ENCODE assay signal across 8 cellular contexts in genomic region chr17:38729886-38730525, GRCh38. TPM values are rescaled to one million over a fixed set of nuclear protein-coding genes. Genes with fewer than 3 reads are reported as not detected.
A peak's percentile ranks its signal among the peaks of the same experiment; 100 is the strongest.
DNase-seq lines count a peak whose midpoint lies in the region; ATAC-seq and TF ChIP-seq lines count a peak whose summit lies in the region.

Gene CISD3 (plus strand): TSS chr17:38730341. CDS start chr17:38730359, 18 bp downstream.

- H3K9ac ChIP-seq in Karpas-422 (ENCODE audit: low read length) = peak within 1 kb of the TSS; percentile 85

- H3K27me3 ChIP-seq in Karpas-422 (ENCODE audit: low read length) (no peaks in the 10 kb centered on the region), osteoblast (ENCODE audit: insufficient read depth, low read length) (no peaks in the 10 kb centered on the region)

- no peaks in the 10 kb centered on the region for H3K9me2 ChIP-seq in Karpas-422 (replicated peaks; ENCODE audit: insufficient read depth, low read length)

- DNase-seq in DMS79 treated with DMSO at 0.1 percent for 48 hours (lab: John Stamatoyannopoulos, UW) = peak; percentile 52
- peak; percentile 97 for DNase-seq in Karpas-422
- peak; percentile 81 for DNase-seq in SK-N-DZ (ENCODE audit: low spot score)
- DNase-seq in activated naive CD4-positive, alpha-beta T cell treated with Interleukin-2 at 50 U/mL for 16 hours = peak; percentile 84
- peak; percentile 84 for DNase-seq in globus pallidus (ENCODE audit: low spot score)
- peak; percentile 100 for DNase-seq in osteoblast (ENCODE audit: insufficient read length, low spot score, missing footprints)

- 0 out of 2 replicates have a peak, but pooled peaks cover 6% of the 10 kb centered on the region for H4K20me1 ChIP-seq in Karpas-422 (ENCODE audit: insufficient read depth, low read depth, low read length)
- peaks cover 27% of the 10 kb centered on the region for H4K20me1 ChIP-seq in osteoblast (ENCODE audit: insufficient read depth, low read length)

- H3K4me1 ChIP-seq in Karpas-422 (ENCODE audit: low read length) (peaks cover 36% of the 10 kb centered on the region), osteoblast (ENCODE audit: insufficient read depth, low read length) (peaks cover 11% of the 10 kb centered on the region)

- peak within 1 kb of the TSS; percentile 86 for H3K4me3 ChIP-seq in Karpas-422 (ENCODE audit: low read length)
- peak within 1 kb of the TSS; percentile 92 for H3K4me3 ChIP-seq in osteoblast (ENCODE audit: insufficient read depth, low read length)

- peaks cover 15% of the 10 kb centered on the region for H3K79me2 ChIP-seq in Karpas-422 (ENCODE audit: low read length)
- H3K79me2 ChIP-seq in osteoblast (ENCODE audit: insufficient read depth, low read length) = peaks cover 33% of the 10 kb centered on the region

- H3K36me3 ChIP-seq in Karpas-422 (ENCODE audit: insufficient read depth, low read length) (no peaks in the 10 kb centered on the region), osteoblast (ENCODE audit: insufficient read depth, low read length) (peaks cover 20% of the 10 kb centered on the region)

- peak; percentile 40 for TF ChIP-seq CTCF in osteoblast (IDR thresholded peaks at IDR 0.05; ENCODE audit: extremely low read depth, low read depth, low read length)

- peak; percentile 70 for ATAC-seq in GM21723 (IDR thresholded peaks at IDR 0.05; ENCODE audit: unreplicated experiment)

- H3K4me2 ChIP-seq in Karpas-422 (ENCODE audit: low read depth, low read length, poor library complexity, severe bottlenecking) (peak within 1 kb of the TSS; percentile 82), osteoblast (ENCODE audit: insufficient read depth, low read length) (peak within 1 kb of the TSS; percentile 96)

- peak within 1 kb of the TSS; percentile 69 for H3K27ac ChIP-seq in Karpas-422 (ENCODE audit: low read length)
- H3K27ac ChIP-seq in osteoblast (ENCODE audit: low read depth, low read length) = peak within 1 kb of the TSS; percentile 66
- peak within 1 kb of the TSS; percentile 95 for H3K27ac ChIP-seq in temporal lobe (ENCODE audit: low read depth, low read length)

- H2AFZ ChIP-seq in Karpas-422 (ENCODE audit: low read length) = peak within 1 kb of the TSS; percentile 62; the same call in 1 of the 2 replicates
- H2AFZ ChIP-seq in osteoblast (ENCODE audit: low read length) = peak within 1 kb of the TSS; percentile 72

- H3K9me3 ChIP-seq in Karpas-422 (ENCODE audit: low read length) (no peaks in the 10 kb centered on the region), osteoblast (ENCODE audit: low read depth, low read length) (no peaks in the 10 kb centered on the region)

RNA-seq across cellular contexts. Expression of gene CISD3, which starts in this region (rescaled TPM):
- 6.8 and 15.2 TPM in 2 replicates for total RNA-seq in Karpas-422 (2014; rRNA removed; shearing (Covaris generic); ENCODE audit: low replicate concordance)
- 4.1 and 5.9 TPM in 2 replicates for polyA plus RNA-seq in SK-N-DZ (2014; cell fraction: cytosol; rRNA removed)
- polyA plus RNA-seq in SK-N-DZ (2014; cell fraction: nucleus; rRNA removed) = 5.0 TPM in 2 replicates
- total RNA-seq in osteoblast = 3.5 and 3.6 TPM in 2 replicates
- 0.98 TPM for total RNA-seq in temporal lobe

Comparison
In these comparisons a context has a peak if more than half of its experiments do, and no peak if none do; other contexts are left out.
1. Peak in every context shown above with its lines: DNase-seq, ATAC-seq, H3K4me3 ChIP-seq and H3K27ac ChIP-seq.